In the genomic region with DNA sequence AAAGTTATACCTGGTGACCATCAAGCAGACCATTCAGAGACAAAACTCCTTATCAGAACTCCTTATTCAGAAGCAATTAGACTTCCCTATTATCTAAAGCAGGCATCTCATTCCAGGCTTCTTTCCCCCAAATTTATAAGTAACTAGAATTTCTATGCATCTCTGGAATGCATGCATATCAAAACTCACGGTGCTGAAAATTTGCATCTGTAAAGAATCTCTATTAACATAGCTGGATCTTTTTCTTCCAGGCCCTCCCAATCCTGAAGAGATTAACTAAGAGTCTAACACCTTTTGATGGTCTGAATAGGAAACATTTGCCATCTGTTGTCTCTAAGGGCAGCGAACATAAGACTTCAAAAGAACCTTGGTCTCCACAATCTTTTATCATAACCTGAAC, we compare ENCODE assay signal across 21 cellular contexts. TPM values are rescaled to one million over a fixed set of nuclear protein-coding genes. Genes with fewer than 3 reads are reported as not detected.
"Had no signal": no experiment of that assay in that cellular context is flagged by ENCODE, and none has a peak within 500 bp of the region (broad histone marks: within the 10 kb centered on the region; RNA-seq: fewer than 3 reads in every experiment).

No MANE protein-coding gene starts in this region.

- H3K36me3 ChIP-seq: MG63 had no signal

- H3K9me3 ChIP-seq: MG63, SK-N-SH had no signal

- H3K4me3 Mint-ChIP-seq: T-cell had no signal

- H3K4me1 Mint-ChIP-seq: T-cell had no signal

- H3K4me3 ChIP-seq: MG63 had no signal

- H3K4me2 ChIP-seq: SK-N-SH had no signal

- H3K9ac ChIP-seq: SK-N-SH had no signal

- H3K27ac ChIP-seq: RWPE1 had no signal

- H3K27ac Mint-ChIP-seq: T-cell had no signal

- ATAC-seq: HepG2, Panc1, T-cell had no signal

- DNase-seq: IMR-90, Karpas-422, KG1, MG63, NCI-H1092, NCI-H1105 treated with DMSO at 0.1 percent for 48 hours, NCI-H1436, NCI-H187, NCI-H2029, NCI-H2081 treated with DMSO at 0.1 percent for 48 hours, NCI-H2171 treated with DMSO at 0.1 percent for 48 hours, NCI-H2227 treated with DMSO at 0.1 percent for 48 hours, NCI-H526 treated with DMSO at 0.1 percent for 48 hours, NCI-H748 treated with DMSO at 0.1 percent for 48 hours, SHP77, SK-N-SH, SW 1271, T-cell had no signal

- H3K36me3 Mint-ChIP-seq: T-cell had no signal

RNA-seq across cellular contexts. Expression of gene SLC52A3, which starts 22.8 kb away (rescaled TPM):
- total RNA-seq: HepG2, IMR-90, T-cell had no signal
- polyA plus RNA-seq: IMR-90, SK-N-SH had no signal
